In the genomic region with DNA sequence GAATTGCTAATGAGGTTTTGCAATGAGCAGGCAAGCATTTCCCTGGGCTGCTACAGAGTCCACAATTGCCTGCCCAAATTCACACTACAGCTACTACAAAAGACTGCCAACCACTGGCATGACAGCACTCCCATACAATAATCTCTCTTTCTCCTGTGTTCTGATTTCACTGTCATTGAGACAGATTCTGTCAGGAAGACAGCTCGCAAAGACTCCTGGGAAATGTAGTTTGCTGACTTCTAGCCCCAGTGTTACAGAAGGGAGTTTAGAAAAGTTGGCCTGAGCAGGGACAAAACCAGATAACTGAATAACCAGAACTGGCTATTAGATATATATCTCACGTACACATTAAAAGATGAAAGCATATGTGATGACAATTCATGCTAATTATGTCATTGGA, we compare ENCODE assay signal across 21 cellular contexts.
"Had no signal": no experiment of that assay in that cellular context is flagged by ENCODE, and none has a peak within 500 bp of the region (broad histone marks: within the 10 kb centered on the region; RNA-seq: fewer than 3 reads in every experiment).

No MANE protein-coding gene starts in this region.

- H3K27ac Mint-ChIP-seq: activated T-helper 2 cell treated with anti-CD3 and anti-CD28 coated beads, Interferon-gamma antibody, Interleukin-2, Interleukin-4, amounts not matched to agents 10 μg/mL and 5 μg/mL and 100 μg/mL, durations not matched to agents 14 hours and 24 hours and 36 hours; mesothelial cell of epicardium; natural killer cell; stimulated activated naive CD8-positive, alpha-beta T cell treated with anti-CD3 and anti-CD28 coated beads, Interleukin-15, Interleukin-2, amounts not matched to agents 100 ng/mL and 50 ng/mL, for 24 hours; T-helper 1 cell treated with Interleukin-12 subunit alpha and Interleukin-12 subunit beta and Interleukin-4 antibody, amounts not matched to agents 30 μg/mL and 1 μg/mL, for 36 hours had no signal

- H3K9me3 ChIP-seq: left ventricle myocardium inferior, pancreas, right lobe of liver, tibial artery had no signal

- H3K4me3 ChIP-seq: coronary artery, left ventricle myocardium inferior, pancreas, right lobe of liver, skin epidermis, tibial artery had no signal

- H3K9me3 Mint-ChIP-seq: activated T-cell treated with anti-CD3 and anti-CD28 coated beads, Interleukin-2, amount 50 U/mL, for 4 hours; mesothelial cell of epicardium; stimulated activated naive CD8-positive, alpha-beta T cell treated with anti-CD3 and anti-CD28 coated beads, Interleukin-15, Interleukin-2, amounts not matched to agents 100 ng/mL and 50 ng/mL, for 24 hours; T-helper 1 cell treated with Interleukin-12 subunit alpha and Interleukin-12 subunit beta and Interleukin-4 antibody, amounts not matched to agents 30 μg/mL and 1 μg/mL, for 36 hours had no signal

- H3K36me3 ChIP-seq: left ventricle myocardium inferior, pancreas, right lobe of liver, tibial artery had no signal

- FAIRE-seq: bronchial epithelial cell had no signal

- H3K4me3 Mint-ChIP-seq: activated T-cell treated with anti-CD3 and anti-CD28 coated beads, Interleukin-2, amount 50 U/mL, for 4 hours; mesothelial cell of epicardium; natural killer cell; stimulated activated naive CD8-positive, alpha-beta T cell treated with anti-CD3 and anti-CD28 coated beads, Interleukin-15, Interleukin-2, amounts not matched to agents 100 ng/mL and 50 ng/mL, for 24 hours; T-helper 1 cell treated with Interleukin-12 subunit alpha and Interleukin-12 subunit beta and Interleukin-4 antibody, amounts not matched to agents 30 μg/mL and 1 μg/mL, for 36 hours had no signal

- H3K27me3 Mint-ChIP-seq: stimulated activated naive CD8-positive, alpha-beta T cell treated with anti-CD3 and anti-CD28 coated beads, Interleukin-15, Interleukin-2, amounts not matched to agents 100 ng/mL and 50 ng/mL, for 24 hours had no signal

- H3K27me3 ChIP-seq: right lobe of liver, tibial artery had no signal

- H3K4me1 Mint-ChIP-seq: mesothelial cell of epicardium, natural killer cell had no signal

- H3K36me3 Mint-ChIP-seq: mesothelial cell of epicardium, natural killer cell had no signal

- H3K4me1 ChIP-seq: left ventricle myocardium inferior, pancreas, right lobe of liver, tibial artery had no signal

- H3K27ac ChIP-seq: coronary artery, epithelial cell of prostate, left ventricle myocardium inferior, pancreas, right lobe of liver, skin epidermis, tibial artery had no signal

- DNase-seq: activated CD4-positive, alpha-beta T cell treated with anti-CD3 and anti-CD28 coated beads for 4 hours; activated CD4-positive, alpha-beta T cell treated with anti-CD3 and anti-CD28 coated beads, Interleukin-2, amount 50 U/mL, for 48 hours; activated CD4-positive, CD25-positive, alpha-beta regulatory T cell; activated CD8-positive, alpha-beta memory T cell treated with anti-CD3 and anti-CD28 coated beads, Interleukin-2, amount 50 U/mL, for 48 hours; activated naive CD4-positive, alpha-beta T cell treated with Interleukin-2 at 50 U/mL for 16 hours; activated T-cell treated with anti-CD3 and anti-CD28 coated beads, Interleukin-2, amount 50 U/mL, for 4 hours; left ventricle myocardium inferior; natural killer cell; pancreas; right lobe of liver; stimulated activated CD4-positive, alpha-beta T cell treated with anti-CD3 and anti-CD28 coated beads, Interleukin-1b, Interleukin-23, amount 100 ng/mL, for 48 hours; T1000; tibial artery had no signal

- ATAC-seq: activated T-cell treated with anti-CD3 and anti-CD28 coated beads, Interleukin-2, amount 50 U/mL, for 4 hours; natural killer cell; pancreas; right lobe of liver had no signal
